20 cellular contexts compared by ENCODE assay signal in the genomic region with DNA sequence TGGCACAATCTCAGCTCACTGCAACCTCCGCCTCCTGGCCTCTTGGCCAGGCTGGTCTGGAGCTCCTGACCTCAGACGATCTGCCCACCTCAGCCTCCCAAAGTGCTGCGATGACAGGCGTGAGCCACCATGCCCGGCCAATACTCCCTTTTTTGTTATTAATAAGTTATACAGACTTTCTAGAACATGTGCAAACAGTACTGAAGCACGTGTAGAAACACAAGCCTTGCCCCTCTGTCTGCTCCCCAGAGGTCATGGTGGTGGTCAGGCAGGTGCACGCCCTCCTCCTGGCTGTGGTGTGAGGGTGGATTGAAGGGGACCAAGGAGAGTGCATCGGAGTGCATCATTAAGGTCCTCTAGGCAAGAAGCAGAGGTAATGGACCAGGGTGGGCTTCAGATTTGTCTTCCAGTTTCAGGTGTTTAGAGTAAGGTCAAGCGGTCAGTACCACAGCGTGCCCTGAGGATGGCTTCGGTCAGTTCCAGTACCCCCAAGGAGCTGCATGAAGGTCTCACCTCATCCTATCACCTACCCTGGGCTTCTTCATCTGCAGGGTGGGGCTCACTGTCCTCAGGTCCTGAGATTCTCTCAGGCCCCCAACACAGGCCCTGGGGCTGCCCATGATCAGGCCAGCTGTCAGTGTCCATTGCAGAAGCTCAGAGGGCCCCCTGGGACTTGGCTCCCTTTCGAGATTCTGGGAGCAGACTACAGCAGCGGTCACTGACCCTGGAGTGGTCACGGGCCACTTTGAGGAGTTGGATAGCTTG.
DNase-seq lines count a peak whose midpoint lies in the region; ATAC-seq and TF ChIP-seq lines count a peak whose summit lies in the region.
"Had no signal": no experiment of that assay in that cellular context is flagged by ENCODE, and none has a peak within 500 bp of the region (broad histone marks: within the 10 kb centered on the region; RNA-seq: fewer than 3 reads in every experiment).

No MANE protein-coding gene starts in this region.

- peaks cover 10% of the 10 kb centered on the region for H3K36me3 Mint-ChIP-seq in HFFc6 (ENCODE audit: low read depth)
- no peaks in the 10 kb centered on the region for H3K36me3 Mint-ChIP-seq in T-cell
- H3K36me3 Mint-ChIP-seq: CD4-positive, CD25-positive, alpha-beta regulatory T cell had no signal

- no peak for TF ChIP-seq POLR2A in vagina (IDR thresholded peaks at IDR 0.05)

- H4K8ac ChIP-seq in neuronal stem cell (ENCODE audit: low read depth, low read length): no peak overlapping the region

- no peaks in the 10 kb centered on the region for H3K9me3 ChIP-seq in RWPE2 (ENCODE audit: severe bottlenecking)
- no peaks in the 10 kb centered on the region for H3K9me3 ChIP-seq in hepatocyte (ENCODE audit: low read depth)
- no peaks in the 10 kb centered on the region for H3K9me3 ChIP-seq in neuronal stem cell (replicated peaks in 1 of 2; ENCODE audit: control insufficient read depth in 2 of 2, insufficient read depth in 1 of 2, low read depth in 1 of 2, low read length in 2 of 2)
- H3K9me3 ChIP-seq in vagina: no peaks in the 10 kb centered on the region
- H3K9me3 ChIP-seq: SJSA1 had no signal

- H2BK120ac ChIP-seq in neuronal stem cell (ENCODE audit: low read depth, low read length): no peak overlapping the region

- H3K4me2 ChIP-seq in hepatocyte (no peak overlapping the region), neuronal stem cell (ENCODE audit: insufficient read depth, low read length, poor library complexity, severe bottlenecking) (no peak overlapping the region)

- H3K4ac ChIP-seq in neuronal stem cell (ENCODE audit: low read length): no peak overlapping the region

- H3K79me2 ChIP-seq in hepatocyte: no peaks in the 10 kb centered on the region

- H4K20me1 ChIP-seq in hepatocyte (ENCODE audit: insufficient read depth, poor library complexity, severe bottlenecking): no peaks in the 10 kb centered on the region

- no peaks in the 10 kb centered on the region for H3K9me2 ChIP-seq in hepatocyte (replicated peaks; ENCODE audit: insufficient read depth)

- TF ChIP-seq CTCF in HFFc6 (IDR thresholded peaks at IDR 0.05) (no peak), RWPE2 (IDR thresholded peaks at IDR 0.05; ENCODE audit: poor library complexity, severe bottlenecking) (no peak), hepatocyte (IDR thresholded peaks at IDR 0.05; ENCODE audit: poor library complexity) (no peak), vagina (IDR thresholded peaks at IDR 0.05) (no peak)

- no peak for ATAC-seq in RWPE2 (ENCODE audit: low read depth)
- no peak for ATAC-seq in HG03280 (IDR thresholded peaks at IDR 0.05; ENCODE audit: unreplicated experiment)
- ATAC-seq in T-cell (replicated peaks in 1 of 4): no peak
- ATAC-seq: Right ventricle myocardium inferior had no signal

- H4K91ac ChIP-seq in neuronal stem cell (ENCODE audit: low read depth, low read length, poor library complexity): no peak overlapping the region

- peaks cover 5% of the 10 kb centered on the region for H3K4me1 ChIP-seq in RWPE2 (ENCODE audit: insufficient read depth, poor library complexity, severe bottlenecking)
- peaks cover 22% of the 10 kb centered on the region for H3K4me1 ChIP-seq in hepatocyte (ENCODE audit: insufficient read depth)
- H3K4me1 ChIP-seq in neuronal stem cell (ENCODE audit: control insufficient read depth in 2 of 2, insufficient read depth in 1 of 2, low read depth in 1 of 2, low read length in 2 of 2): peaks cover 31 to 48% of the 10 kb centered on the region in 2 donors
- peaks cover 27% of the 10 kb centered on the region for H3K4me1 ChIP-seq in vagina

- H3K27ac ChIP-seq in RWPE2 (ENCODE audit: poor library complexity, severe bottlenecking) (no peak overlapping the region), hepatocyte (peak overlapping the region; percentile 50), neuronal stem cell (replicated peaks; ENCODE audit: low read length) (no peak overlapping the region), vagina (no peak overlapping the region)
- H3K27ac ChIP-seq: HL-60, SJSA1 had no signal

- 94% methylated on average over 14 of the region's 14 CpGs for WGBS in hepatocyte (ENCODE audit: low lambda C conversion rate, missing lambda C conversion rate)
- WGBS in neuronal stem cell (ENCODE audit: extremely low coverage in 2 of 2, insufficient read length in 2 of 2, insufficient replicate concordance in 1 of 2), 2 donors: no CpG with 5 or more reads among the region's 14 CpGs

- H3K14ac ChIP-seq in neuronal stem cell (ENCODE audit: low read length): no peak overlapping the region

- H3K27ac Mint-ChIP-seq in HFFc6: peak overlapping the region; percentile 60
- H3K27ac Mint-ChIP-seq in T-cell: no peak overlapping the region
- H3K27ac Mint-ChIP-seq: CD4-positive, CD25-positive, alpha-beta regulatory T cell had no signal

- H3K27me3 Mint-ChIP-seq in HFFc6 (ENCODE audit: insufficient read depth): peaks cover 1% of the 10 kb centered on the region
- H3K27me3 Mint-ChIP-seq in T-cell: peaks cover 0 to 9% of the 10 kb centered on the region in 2 donors
- H3K27me3 Mint-ChIP-seq: CD4-positive, CD25-positive, alpha-beta regulatory T cell had no signal

- H3K4me3 Mint-ChIP-seq in HFFc6: no peak overlapping the region; the same call in 1 of the 2 replicates
- H3K4me3 Mint-ChIP-seq in T-cell: no peak overlapping the region
- H3K4me3 Mint-ChIP-seq: CD4-positive, CD25-positive, alpha-beta regulatory T cell; H9 had no signal

- DNase-seq in HFFc6 (no peak), RWPE2 (ENCODE audit: low spot score) (peak; percentile 29), hepatocyte (ENCODE audit: low spot score) (no peak), neuronal stem cell (ENCODE audit: low spot score) (no peak), vagina (ENCODE audit: extremely low spot score in 2 of 2) (no peak), T-cell (no peak)
- DNase-seq: CD4-positive, CD25-positive, alpha-beta regulatory T cell; EL; GF-D8; KG1; NCI-H1092; NCI-H1436 treated with DMSO at 0.1 percent for 48 hours; NCI-H1930; NCI-H524 treated with DMSO at 0.1 percent for 48 hours; OCI-M1 had no signal

- H3K4me3 ChIP-seq in RWPE2 (ENCODE audit: severe bottlenecking) (no peak overlapping the region), hepatocyte (no peak overlapping the region), neuronal stem cell (ENCODE audit: low read length in 2 of 2) (no peak overlapping the region), vagina (no peak overlapping the region)
- H3K4me3 ChIP-seq: SJSA1 had no signal

- H2AFZ ChIP-seq in hepatocyte (no peak overlapping the region), neuronal stem cell (ENCODE audit: low read length) (no peak overlapping the region)

- H2BK15ac ChIP-seq in neuronal stem cell (ENCODE audit: low read length): peak overlapping the region; percentile 59

- H3K4me1 Mint-ChIP-seq in HFFc6 (ENCODE audit: low read depth) (peaks cover 73% of the 10 kb centered on the region), T-cell (no peaks in the 10 kb centered on the region)
- H3K4me1 Mint-ChIP-seq: CD4-positive, CD25-positive, alpha-beta regulatory T cell had no signal

- intact Hi-C loops in vagina (cut with DNase I): loop anchor here (10.0 kb wide), 1 partner anchor 215 kb away; no protein-coding TSS in a partner anchor

- peak overlapping the region; percentile 41 for H3K18ac ChIP-seq in neuronal stem cell (ENCODE audit: low read length)

- no peaks in the 10 kb centered on the region for H3K27me3 ChIP-seq in RWPE2 (ENCODE audit: insufficient read depth, poor library complexity, severe bottlenecking)
- H3K27me3 ChIP-seq in hepatocyte: no peaks in the 10 kb centered on the region
- H3K27me3 ChIP-seq in neuronal stem cell (ENCODE audit: control insufficient read depth in 3 of 3, insufficient read depth in 3 of 3, low read depth in 1 of 3, low read length in 3 of 3): no peaks in the 10 kb centered on the region
- no peaks in the 10 kb centered on the region for H3K27me3 ChIP-seq in vagina
- H3K27me3 ChIP-seq: SJSA1 had no signal

- no peak overlapping the region for H2BK5ac ChIP-seq in neuronal stem cell (ENCODE audit: low read length)

- H3K9me3 Mint-ChIP-seq in HFFc6: no peaks in the 10 kb centered on the region
- H3K9me3 Mint-ChIP-seq in T-cell: no peaks in the 10 kb centered on the region
- H3K9me3 Mint-ChIP-seq: CD4-positive, CD25-positive, alpha-beta regulatory T cell; H9 had no signal

- H3K36me3 ChIP-seq in RWPE2 (ENCODE audit: low read depth) (no peaks in the 10 kb centered on the region), hepatocyte (replicated peaks; ENCODE audit: insufficient read depth, low read depth) (no peaks in the 10 kb centered on the region), neuronal stem cell (replicated peaks in 1 of 2; ENCODE audit: control insufficient read depth in 2 of 2, insufficient read depth in 2 of 2, low read length in 2 of 2) (peaks cover 5 to 21% of the 10 kb centered on the region in 2 donors), vagina (no peaks in the 10 kb centered on the region)

- POLR2A ChIA-PET in T-cell (lab: Charles Lee): no interaction called here

- CTCF ChIA-PET in T-cell (lab: Charles Lee): interaction anchor here in 1 of 2 donors (0.7 kb wide), 1 partner anchor 465 kb away, joined by 3 read pairs; no protein-coding TSS in a partner anchor

- H3K23ac ChIP-seq in neuronal stem cell (ENCODE audit: low read depth, low read length, poor library complexity): no peak overlapping the region

- peaks cover 9% of the 10 kb centered on the region for H3K79me1 ChIP-seq in neuronal stem cell (ENCODE audit: low read depth, low read length)

- H2BK12ac ChIP-seq in neuronal stem cell (ENCODE audit: low read length): no peak overlapping the region

- no peak overlapping the region for H3K9ac ChIP-seq in neuronal stem cell (ENCODE audit: low read depth, low read length, poor library complexity)

- H2AK5ac ChIP-seq in neuronal stem cell (ENCODE audit: low read depth, low read length): peak overlapping the region; percentile 35
